ENCODE assay signal across 10 cellular contexts in the genomic region with DNA sequence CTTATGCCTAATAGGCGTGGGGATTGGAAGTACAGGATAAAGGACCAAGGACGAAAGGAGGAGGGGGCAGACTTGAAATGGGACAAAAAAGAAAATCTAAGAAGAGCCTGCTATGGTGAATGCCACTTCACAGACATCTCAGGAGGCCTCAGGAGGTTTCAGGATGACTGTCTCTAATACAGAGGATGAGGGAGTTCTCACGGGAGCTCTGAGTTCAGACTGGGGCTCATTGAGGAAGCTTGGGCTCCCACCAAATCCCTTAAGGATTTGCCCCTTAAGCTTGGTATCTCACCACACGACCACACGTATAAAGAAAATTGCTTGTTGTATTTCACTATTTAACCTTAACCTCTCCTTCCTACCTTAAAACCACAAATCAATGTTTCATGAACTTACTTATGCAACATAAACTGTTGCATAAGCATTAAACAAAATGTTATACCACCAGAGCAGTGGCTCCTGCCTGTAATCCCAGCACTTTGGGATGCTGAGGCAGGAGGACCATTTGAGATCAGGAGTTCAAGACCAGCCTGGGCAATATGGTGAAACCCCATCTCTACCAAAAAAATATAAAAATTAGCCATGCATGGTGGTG. TPM values are rescaled to one million over a fixed set of nuclear protein-coding genes. Genes with fewer than 3 reads are reported as not detected.
DNase-seq lines count a peak whose midpoint lies in the region; ATAC-seq and TF ChIP-seq lines count a peak whose summit lies in the region.
"Had no signal": no experiment of that assay in that cellular context is flagged by ENCODE, and none has a peak within 500 bp of the region (broad histone marks: within the 10 kb centered on the region; RNA-seq: fewer than 3 reads in every experiment).

No MANE protein-coding gene starts in this region.

- no peak overlapping the region for H2AK5ac ChIP-seq in trophoblast cell (ENCODE audit: low read length)

- no peak overlapping the region for H2BK120ac ChIP-seq in trophoblast cell (ENCODE audit: insufficient read depth, low read length, poor library complexity)

- no peak overlapping the region for H2BK12ac ChIP-seq in trophoblast cell (ENCODE audit: low read length)

- WGBS in trophoblast cell (ENCODE audit: extremely low coverage, insufficient coverage, insufficient read length), result no CpG with 5 or more reads among the region's 5 CpGs

- no peak overlapping the region for H3K4me3 Mint-ChIP-seq in naive thymus-derived CD8-positive, alpha-beta T cell

- no peak overlapping the region for H3K23ac ChIP-seq in trophoblast cell (ENCODE audit: low read length)

- no peak overlapping the region for H3K4ac ChIP-seq in trophoblast cell (ENCODE audit: low read depth, low read length)

- H3K4me2 ChIP-seq in trophoblast cell (ENCODE audit: low read length), result no peak overlapping the region

- H4K12ac ChIP-seq in trophoblast cell (ENCODE audit: low read depth, low read length), result no peak overlapping the region

- no peak overlapping the region for H3K14ac ChIP-seq in trophoblast cell (ENCODE audit: low read length)

- no peaks in the 10 kb centered on the region for H3K36me3 ChIP-seq in trophoblast cell (ENCODE audit: control insufficient read depth in 1 of 2, insufficient read depth in 2 of 2, low read length in 2 of 2)

- H4K8ac ChIP-seq in trophoblast cell (ENCODE audit: low read depth, low read length), result no peak overlapping the region

- H3K18ac ChIP-seq in trophoblast cell (ENCODE audit: low read length), result no peak overlapping the region

- H3K4me1 Mint-ChIP-seq in naive thymus-derived CD8-positive, alpha-beta T cell, result peaks cover 0 to 6% (median 3%) of the 10 kb centered on the region in 4 donors

- peak; percentile 92 for ATAC-seq in GM18870 (IDR thresholded peaks at IDR 0.05; ENCODE audit: unreplicated experiment)
- ATAC-seq in GM21786 (IDR thresholded peaks at IDR 0.05; ENCODE audit: unreplicated experiment), result peak; percentile 82
- peak; percentile 93 for ATAC-seq in HG03342 (IDR thresholded peaks at IDR 0.05; ENCODE audit: unreplicated experiment)
- no peak for ATAC-seq in naive thymus-derived CD8-positive, alpha-beta T cell

- no peak overlapping the region for H4K91ac ChIP-seq in trophoblast cell (ENCODE audit: low read depth, low read length)

- POLR2A ChIA-PET in naive thymus-derived CD8-positive, alpha-beta T cell (lab: Charles Lee), result no interaction called here

- H3K27ac ChIP-seq in caudate nucleus (ENCODE audit: low read depth, low read length), result no peak overlapping the region
- no peak overlapping the region for H3K27ac ChIP-seq in trophoblast cell (ENCODE audit: low read depth, low read length)

- peaks cover 0 to 8% (median 3%) of the 10 kb centered on the region in 5 donors for H3K27me3 Mint-ChIP-seq in naive thymus-derived CD8-positive, alpha-beta T cell

- peak overlapping the region in 1 of 10 donors; percentile 9 for H3K27ac Mint-ChIP-seq in naive thymus-derived CD8-positive, alpha-beta T cell

- no peaks in the 10 kb centered on the region for H3K4me1 ChIP-seq in trophoblast cell (ENCODE audit: control insufficient read depth in 1 of 2, insufficient read depth in 2 of 2, low read length in 2 of 2)

- H3K9me3 Mint-ChIP-seq in naive thymus-derived CD8-positive, alpha-beta T cell, result no peaks in the 10 kb centered on the region

- H3K79me1 ChIP-seq in trophoblast cell (ENCODE audit: low read length), result no peaks in the 10 kb centered on the region

- H2AFZ ChIP-seq in trophoblast cell (ENCODE audit: insufficient read depth, low read length, poor library complexity), result no peak overlapping the region

- H3K9ac ChIP-seq in trophoblast cell (ENCODE audit: low read length), result no peak overlapping the region

- no peaks in the 10 kb centered on the region for H3K36me3 Mint-ChIP-seq in naive thymus-derived CD8-positive, alpha-beta T cell

- DNase-seq in GM10266 (ENCODE audit: extremely low spot score), result peak; percentile 55
- DNase-seq in caudate nucleus (lab: John Stamatoyannopoulos, UW), result no peak
- DNase-seq in HT-29 (ENCODE audit: low spot score), result no peak
- no peak for DNase-seq in trophoblast cell
- DNase-seq in naive thymus-derived CD8-positive, alpha-beta T cell, result no peak
- DNase-seq: NCI-H2029, SIG-M5 had no signal

- no peaks in the 10 kb centered on the region for H3K9me3 ChIP-seq in trophoblast cell (ENCODE audit: insufficient read depth, low read depth, low read length)

- no peaks in the 10 kb centered on the region for H3K79me2 ChIP-seq in trophoblast cell (ENCODE audit: control insufficient read depth, insufficient read depth, low read length, poor library complexity)

- H3K4me3 ChIP-seq in trophoblast cell (ENCODE audit: low read depth, low read length), result no peak overlapping the region

- TF ChIP-seq CTCF in GM10266 (IDR thresholded peaks at IDR 0.05; ENCODE audit: control insufficient read depth, insufficient read depth, low read depth, missing control alignments), result no peak

- no peaks in the 10 kb centered on the region for H3K27me3 ChIP-seq in trophoblast cell (ENCODE audit: insufficient read depth, low read length)

- no peak overlapping the region for H2BK5ac ChIP-seq in trophoblast cell (ENCODE audit: low read depth, low read length, poor library complexity)

RNA-seq across cellular contexts. Expression of a gene that starts 12.4 kb away (rescaled TPM):
- 8.1 and 8.6 TPM in 2 replicates for total RNA-seq in HT-29 (2014; rRNA removed; shearing (Covaris generic))
- 33.1 and 36.2 TPM in 2 replicates for polyA plus RNA-seq in trophoblast cell (2013)
- total RNA-seq in naive thymus-derived CD8-positive, alpha-beta T cell, result 1 to 10 TPM; 9.4 to 9.7 TPM
- polyA plus RNA-seq in naive thymus-derived CD8-positive, alpha-beta T cell, result 1 to 10 TPM in 2 of 3 donors, under 1 TPM in 1; 0.98 to 2.2 (median 1.6) TPM

Comparison
In these comparisons a context has a peak if more than half of its experiments do, and no peak if none do; other contexts are left out.
1. ATAC-seq: peak in GM18870 (single experiment), GM21786 (single experiment) and HG03342 (single experiment); none in naive thymus-derived CD8-positive, alpha-beta T cell (0 of 2).